26 cellular contexts compared by ENCODE assay signal in genomic region chr6:8710668-8711431, GRCh38.
"Had no signal": no experiment of that assay in that cellular context is flagged by ENCODE, and none has a peak within 500 bp of the region (broad histone marks: within the 10 kb centered on the region; RNA-seq: fewer than 3 reads in every experiment).

No MANE protein-coding gene starts in this region.

- H3K9me3 ChIP-seq: neutrophil, pancreas, psoas muscle, right lobe of liver, sigmoid colon, stomach, thoracic aorta, thyroid gland, tibial nerve, upper lobe of left lung, vagina had no signal

- ATAC-seq: naive thymus-derived CD8-positive, alpha-beta T cell; natural killer cell treated with Interleukin-12 subunit alpha and Interleukin-12 subunit beta and Interleukin-15 and Interleukin-18, amount 100 ng/mL, for 72 hours; pancreas; psoas muscle; right cardiac atrium; right lobe of liver; stimulated activated effector memory CD8-positive, alpha-beta T cell treated with anti-CD3 and anti-CD28 coated beads, Interleukin-12 subunit alpha, Interleukin-12 subunit beta, amount 100 ng/mL, for 72 hours; stimulated activated naive B cell treated with anti-CD40 and anti-IgM and Interleukin-4, amounts not matched to agents 10 μg/mL and 1 μg/mL and 100 μg/mL, for 72 hours had no signal

- DNase-seq: naive thymus-derived CD8-positive, alpha-beta T cell; nephron progenitor cell; nucleus accumbens; pancreas; psoas muscle; right cardiac atrium; right lobe of liver; sigmoid colon; small intestine; stimulated activated CD4-positive, alpha-beta T cell treated with anti-CD3 and anti-CD28 coated beads, Interleukin-15, amount 100 ng/mL, for 24 hours; stimulated activated CD4-positive, alpha-beta T cell treated with anti-CD3 and anti-CD28 coated beads, Interleukin-2, amount 100 ng/mL, for 24 hours; stimulated activated CD4-positive, alpha-beta T cell treated with anti-CD3 and anti-CD28 coated beads, Interleukin-2, amount 100 ng/mL, for 48 hours; stimulated activated CD4-positive, alpha-beta T cell treated with anti-CD3 and anti-CD28 coated beads, Interleukin-4, amount 100 ng/mL, for 24 hours; stimulated activated naive B cell treated with anti-CD40 and anti-IgM and Interleukin-4, amounts not matched to agents 10 μg/mL and 1 μg/mL and 100 μg/mL, for 72 hours; stimulated activated naive CD4-positive, alpha-beta T cell treated with Interleukin-2 at 50 U/mL for 16 hours; stomach; thyroid gland; trophoblast cell; upper lobe of left lung had no signal

- H3K27me3 ChIP-seq: neutrophil, pancreas, right lobe of liver, sigmoid colon, stomach, thyroid gland, tibial nerve, upper lobe of left lung, vagina had no signal

- H3K27ac ChIP-seq: neutrophil, pancreas, psoas muscle, right lobe of liver, sigmoid colon, stomach, thoracic aorta, thyroid gland, tibial nerve, upper lobe of left lung, vagina had no signal

- H3K36me3 ChIP-seq: neutrophil, pancreas, right lobe of liver, sigmoid colon, stomach, thoracic aorta, thyroid gland, tibial nerve, upper lobe of left lung, vagina had no signal

- H3K4me1 ChIP-seq: psoas muscle had no signal

- H3K4me3 ChIP-seq: pancreas, psoas muscle, right lobe of liver, sigmoid colon, stomach, thoracic aorta, thyroid gland, tibial nerve, upper lobe of left lung, vagina had no signal

- FAIRE-seq: pancreas, small intestine, urothelium cell line had no signal
